In genomic region chr6:36028887-36029324, GRCh38 we compare ENCODE assay signal across 8 cellular contexts. TPM values are rescaled to one million over a fixed set of nuclear protein-coding genes. Genes with fewer than 3 reads are reported as not detected.
A peak's percentile ranks its signal among the peaks of the same experiment; 100 is the strongest.
DNase-seq lines count a peak whose midpoint lies in the region; ATAC-seq and TF ChIP-seq lines count a peak whose summit lies in the region.

No MANE protein-coding gene starts in this region.

- TF ChIP-seq POLR2A in Peyer's patch (IDR thresholded peaks at IDR 0.05), result peak in 1 of 2 donors; percentile 25

- H3K36me3 Mint-ChIP-seq in HFFc6 (ENCODE audit: low read depth), result peaks cover 10% of the 10 kb centered on the region
- peaks cover 3 to 7% of the 10 kb centered on the region in 2 donors for H3K36me3 Mint-ChIP-seq in activated T-cell treated with anti-CD3 and anti-CD28 coated beads, Interleukin-2, amount 50 U/mL, for 72 hours (ENCODE audit: insufficient read depth in 2 of 2)
- peaks cover 0 to 15% (median 4%) of the 10 kb centered on the region in 5 donors for H3K36me3 Mint-ChIP-seq in naive thymus-derived CD4-positive, alpha-beta T cell

- H3K79me2 ChIP-seq in fibroblast of lung (ENCODE audit: control insufficient read depth, insufficient read depth, low read length), result peaks cover 62% of the 10 kb centered on the region

- peak overlapping the region; percentile 95 for H3K9ac ChIP-seq in fibroblast of lung (ENCODE audit: insufficient read depth, low read length)

- H3K9me3 ChIP-seq in Peyer's patch (no peaks in the 10 kb centered on the region), fibroblast of lung (ENCODE audit: control insufficient read depth, insufficient read depth, low read depth, low read length) (no peaks in the 10 kb centered on the region)
- H3K9me3 ChIP-seq in naive thymus-derived CD4-positive, alpha-beta T cell (ENCODE audit: control insufficient read depth in 2 of 3, low read length in 3 of 3), result no peaks in the 10 kb centered on the region

- H3K4me3 ChIP-seq in AG10803 (ENCODE audit: low read length) (peak overlapping the region; percentile 100), Peyer's patch (peak overlapping the region; percentile 61 to 99 (median 93)), fibroblast of lung (replicated peaks in 1 of 4; ENCODE audit: control extremely low read depth in 1 of 4, insufficient read depth in 1 of 4, low read depth in 3 of 4, low read length in 4 of 4) (peak overlapping the region; percentile 79 to 100 (median 92))
- H3K4me3 ChIP-seq in naive thymus-derived CD4-positive, alpha-beta T cell (ENCODE audit: low read length), result peak overlapping the region; percentile 63

- H3K36me3 ChIP-seq in Peyer's patch, result no peaks in the 10 kb centered on the region
- no peaks in the 10 kb centered on the region for H3K36me3 ChIP-seq in fibroblast of lung (ENCODE audit: control insufficient read depth, insufficient read depth, low read length)
- peaks cover 0 to 7% (median 0%) of the 10 kb centered on the region in 3 experiments for H3K36me3 ChIP-seq in naive thymus-derived CD4-positive, alpha-beta T cell (ENCODE audit: control insufficient read depth in 2 of 3, insufficient read depth in 3 of 3, low read length in 3 of 3)

- H3K27me3 Mint-ChIP-seq in HFFc6 (ENCODE audit: insufficient read depth), result peaks cover 2% of the 10 kb centered on the region
- H3K27me3 Mint-ChIP-seq in activated T-cell treated with anti-CD3 and anti-CD28 coated beads, Interleukin-2, amount 50 U/mL, for 72 hours (ENCODE audit: low read depth), result peaks cover 18% of the 10 kb centered on the region
- peaks cover 13 to 28% (median 15%) of the 10 kb centered on the region in 5 donors for H3K27me3 Mint-ChIP-seq in naive thymus-derived CD4-positive, alpha-beta T cell

- CTCF ChIA-PET in naive thymus-derived CD4-positive, alpha-beta T cell (lab: Charles Lee), result interaction anchor here (0.6 to 6.3 kb wide), 19 partner anchors 9 to 332 kb away, joined by 3 to 104 read pairs (median 4); no protein-coding TSS in a partner anchor

- POLR2A ChIA-PET in naive thymus-derived CD4-positive, alpha-beta T cell (lab: Charles Lee), result interaction anchor here (0.6 to 3.6 kb wide), 21 partner anchors 7 to 569 kb away, joined by 3 to 56 read pairs (median 6); partner anchors contain the start of gene BRPF3

- H3K4me1 ChIP-seq in Peyer's patch (peaks cover 0 to 36% (median 5%) of the 10 kb centered on the region in 4 donors), fibroblast of lung (ENCODE audit: control insufficient read depth, extremely low read depth, insufficient read depth, low read length) (peaks cover 10% of the 10 kb centered on the region)
- H3K4me1 ChIP-seq in naive thymus-derived CD4-positive, alpha-beta T cell (ENCODE audit: control insufficient read depth in 2 of 2, insufficient read depth in 2 of 2, low read length in 2 of 2), result peaks cover 27 to 33% of the 10 kb centered on the region in 2 donors

- no peaks in the 10 kb centered on the region for H4K20me1 ChIP-seq in fibroblast of lung (ENCODE audit: control insufficient read depth, extremely low read depth, insufficient read depth, low read length)

- peak overlapping the region; percentile 31 for H2AFZ ChIP-seq in fibroblast of lung (ENCODE audit: low read length)

- H3K4me1 Mint-ChIP-seq in HFFc6 (ENCODE audit: low read depth), result peaks cover 59% of the 10 kb centered on the region
- H3K4me1 Mint-ChIP-seq in activated T-cell treated with anti-CD3 and anti-CD28 coated beads, Interleukin-2, amount 50 U/mL, for 72 hours (ENCODE audit: low read depth), result peaks cover 56% of the 10 kb centered on the region
- H3K4me1 Mint-ChIP-seq in naive thymus-derived CD4-positive, alpha-beta T cell, result peaks cover 27 to 65% (median 52%) of the 10 kb centered on the region in 7 donors

- peak overlapping the region; percentile 80 for H3K4me2 ChIP-seq in fibroblast of lung (ENCODE audit: extremely low read depth, insufficient read depth, low read length)

- ATAC-seq in activated T-cell treated with anti-CD3 and anti-CD28 coated beads, Interleukin-2, amount 50 U/mL, for 72 hours (replicated peaks in 1 of 2), result peak; percentile 66 to 67
- ATAC-seq in naive thymus-derived CD4-positive, alpha-beta T cell, result peak; percentile 28
- ATAC-seq in HG02970 (IDR thresholded peaks at IDR 0.05; ENCODE audit: low FRiP score, unreplicated experiment), result no peak

- DNase-seq in AG10803 (ENCODE audit: low read depth) (peak; percentile 82), HFFc6 (peak; percentile 66), Peyer's patch (peak; percentile 63 to 85 (median 79)), fibroblast of lung (ENCODE audit: low read depth in 2 of 2) (peak; percentile 80 to 86)
- peak; percentile 82 to 85 for DNase-seq in activated T-cell treated with anti-CD3 and anti-CD28 coated beads, Interleukin-2, amount 50 U/mL, for 72 hours
- peak; percentile 26 to 78 (median 62) for DNase-seq in naive thymus-derived CD4-positive, alpha-beta T cell
- peak; percentile 56 for DNase-seq in stimulated activated CD8-positive, alpha-beta memory T cell treated with anti-CD3 and anti-CD28 coated beads, Interleukin-7, amount 100 ng/mL, for 24 hours (ENCODE audit: low read depth)

- peaks cover 4% of the 10 kb centered on the region; the same call in 1 of the 2 replicates for H3K9me3 Mint-ChIP-seq in HFFc6
- H3K9me3 Mint-ChIP-seq in activated T-cell treated with anti-CD3 and anti-CD28 coated beads, Interleukin-2, amount 50 U/mL, for 72 hours, result no peaks in the 10 kb centered on the region
- no peaks in the 10 kb centered on the region for H3K9me3 Mint-ChIP-seq in naive thymus-derived CD4-positive, alpha-beta T cell

- TF ChIP-seq CTCF in AG10803 (conservative IDR thresholded peaks at IDR 0.05; ENCODE audit: low read length) (no peak), HFFc6 (IDR thresholded peaks at IDR 0.05) (no peak), Peyer's patch (IDR thresholded peaks at IDR 0.05) (no peak), fibroblast of lung (conservative IDR thresholded peaks at IDR 0.05 in 1 of 2, IDR thresholded peaks at IDR 0.05 in 1 of 2; ENCODE audit: low read depth in 1 of 2, low read length in 2 of 2) (no peak)

- peak overlapping the region; percentile 94 for H3K27ac Mint-ChIP-seq in HFFc6
- peak overlapping the region; percentile 97 for H3K27ac Mint-ChIP-seq in activated T-cell treated with anti-CD3 and anti-CD28 coated beads, Interleukin-2, amount 50 U/mL, for 72 hours
- peak overlapping the region; percentile 87 to 95 (median 92) for H3K27ac Mint-ChIP-seq in naive thymus-derived CD4-positive, alpha-beta T cell

- peak overlapping the region; percentile 100 for H3K4me3 Mint-ChIP-seq in HFFc6
- peak overlapping the region; percentile 91 to 99 for H3K4me3 Mint-ChIP-seq in activated T-cell treated with anti-CD3 and anti-CD28 coated beads, Interleukin-2, amount 50 U/mL, for 72 hours
- H3K4me3 Mint-ChIP-seq in naive thymus-derived CD4-positive, alpha-beta T cell, result peak overlapping the region; percentile 91 to 100 (median 94)

- H3K27ac ChIP-seq in Peyer's patch (peak overlapping the region; percentile 84 to 97 (median 94)), fibroblast of lung (ENCODE audit: insufficient read depth, low read length) (peak overlapping the region; percentile 84)
- H3K27ac ChIP-seq in naive thymus-derived CD4-positive, alpha-beta T cell (ENCODE audit: low read depth, low read length), result peak overlapping the region; percentile 85

- no peaks in the 10 kb centered on the region for H3K27me3 ChIP-seq in Peyer's patch
- H3K27me3 ChIP-seq in fibroblast of lung (ENCODE audit: control insufficient read depth, insufficient read depth, low read length), result no peaks in the 10 kb centered on the region
- H3K27me3 ChIP-seq in naive thymus-derived CD4-positive, alpha-beta T cell (ENCODE audit: control insufficient read depth in 2 of 2, insufficient read depth in 2 of 2, low read length in 2 of 2), result no peaks in the 10 kb centered on the region

- intact Hi-C loops in naive thymus-derived CD4-positive, alpha-beta T cell (cut with micrococcal nuclease), result loop anchor here in 1 of 2 donors (5.0 kb wide), 2 partner anchors 563 to 1637 kb away; partner anchors contain the start of genes NUDT3 and SRSF3

RNA-seq across cellular contexts. Expression of gene MAPK14, which starts 1.3 kb away (rescaled TPM):
- 10 to 100 TPM; 34.1 to 40.4 (median 37.1) TPM for total RNA-seq in HFFc6 (2021; fragmentation: NEBNext Ultra II Directional; extraction: Animal tissue kit (Norgen Biotek cat#: 25700))
- total RNA-seq in Peyer's patch (100 to 1,000 TPM in 2 of 4 donors, 10 to 100 TPM in 2; 64.4 to 109 (median 97.4) TPM), fibroblast of lung (44.4 and 57.8 TPM in 2 replicates)
- 10 to 100 TPM; 53.0 to 63.4 TPM for total RNA-seq in activated T-cell treated with anti-CD3 and anti-CD28 coated beads, Interleukin-2, amount 50 U/mL, for 72 hours
- polyA plus RNA-seq in fibroblast of lung, result 39.7 and 55.9 TPM in 2 replicates
- polyA plus RNA-seq in fibroblast of lung (2012), result 25.2 and 32.7 TPM in 2 replicates
- polyA minus RNA-seq in fibroblast of lung (ENCODE audit: low replicate concordance), result 20.8 and 34.3 TPM in 2 replicates
- 10 to 100 TPM; 47.2 to 81.0 (median 62.6) TPM for total RNA-seq in naive thymus-derived CD4-positive, alpha-beta T cell
- polyA plus RNA-seq in naive thymus-derived CD4-positive, alpha-beta T cell, result 10 to 100 TPM; 43.2 to 59.6 TPM

RNA-seq across cellular contexts. Expression of gene SLC26A8, which starts 4.5 kb away (rescaled TPM):
- not detected for total RNA-seq in HFFc6 (2021; fragmentation: NEBNext Ultra II Directional; extraction: Animal tissue kit (Norgen Biotek cat#: 25700))
- total RNA-seq in Peyer's patch (1 to 10 TPM in 1 of 4 donors, not detected in 3; 1.7 TPM), fibroblast of lung (not detected in 2 replicates)
- total RNA-seq in activated T-cell treated with anti-CD3 and anti-CD28 coated beads, Interleukin-2, amount 50 U/mL, for 72 hours, result under 1 TPM in 1 of 2 donors, not detected in 1; 0.44 TPM
- polyA plus RNA-seq in fibroblast of lung, result 0.02 TPM in 1 of 2 replicates, not detected in the other
- polyA plus RNA-seq in fibroblast of lung (2012), result not detected in 2 replicates
- not detected in 2 replicates for polyA minus RNA-seq in fibroblast of lung (ENCODE audit: low replicate concordance)
- under 1 TPM in 2 of 5 experiments, not detected in 3; 0.27 to 0.66 TPM for total RNA-seq in naive thymus-derived CD4-positive, alpha-beta T cell
- polyA plus RNA-seq in naive thymus-derived CD4-positive, alpha-beta T cell, result not detected
